ENCODE assay signal across 7 cellular contexts in the genomic region with DNA sequence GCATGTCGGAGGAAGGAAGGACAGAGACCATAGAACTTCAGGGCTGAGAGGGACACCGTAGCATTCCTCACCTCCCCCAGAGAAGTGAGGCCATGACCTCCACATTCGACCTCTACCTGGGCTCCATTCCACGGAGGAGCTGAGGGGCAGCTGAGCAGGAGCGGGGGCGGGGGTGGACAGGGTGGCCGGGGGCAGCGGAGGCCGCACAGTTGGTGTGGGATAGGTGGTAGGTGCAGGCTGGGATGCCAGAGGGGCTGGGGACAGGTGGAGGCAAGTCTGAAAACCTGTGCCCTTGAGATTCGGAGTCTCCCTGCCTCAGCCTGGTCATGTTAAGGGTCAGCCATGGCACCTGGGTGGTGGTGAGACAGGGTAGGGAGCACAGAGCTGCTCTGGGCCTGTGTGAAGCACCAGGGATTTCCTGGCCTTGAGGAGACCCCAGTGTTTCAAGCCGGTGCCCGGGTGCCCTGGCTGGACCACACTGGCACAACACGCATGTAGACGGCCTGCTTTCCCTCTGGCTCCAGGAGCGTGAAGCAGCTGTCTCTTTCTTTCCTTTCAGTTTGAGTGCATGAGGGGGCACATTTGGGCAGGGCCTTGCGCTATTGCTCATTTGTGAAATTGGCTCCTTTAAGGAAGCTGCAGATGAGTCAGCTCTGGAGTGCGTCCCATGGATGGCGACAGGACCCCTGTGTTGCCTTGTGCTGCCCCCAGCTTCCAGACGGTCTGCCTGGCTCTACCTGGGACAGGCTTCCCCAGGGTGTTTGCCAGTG.
DNase-seq lines count a peak whose midpoint lies in the region; ATAC-seq lines count a peak whose summit lies in the region.

No MANE protein-coding gene starts in this region.

- peaks cover 8% of the 10 kb centered on the region for H3K9me3 Mint-ChIP-seq in stimulated activated memory B cell treated with anti-CD40 and anti-IgM and Interleukin-4, amounts not matched to agents 10 μg/mL and 1 μg/mL and 100 μg/mL, for 72 hours

- no peak overlapping the region for H3K4me3 ChIP-seq in iPS-15b (ENCODE audit: low read depth, low read length)

- peaks cover 23% of the 10 kb centered on the region for H3K36me3 ChIP-seq in iPS-15b (ENCODE audit: control insufficient read depth, insufficient read depth, low read length)

- no peaks in the 10 kb centered on the region for H3K27me3 Mint-ChIP-seq in stimulated activated memory B cell treated with anti-CD40 and anti-IgM and Interleukin-4, amounts not matched to agents 10 μg/mL and 1 μg/mL and 100 μg/mL, for 72 hours

- peaks cover 45% of the 10 kb centered on the region for H3K36me3 Mint-ChIP-seq in stimulated activated memory B cell treated with anti-CD40 and anti-IgM and Interleukin-4, amounts not matched to agents 10 μg/mL and 1 μg/mL and 100 μg/mL, for 72 hours

- ATAC-seq in stimulated activated memory B cell treated with anti-CD40 and anti-IgM and Interleukin-4, amounts not matched to agents 10 μg/mL and 1 μg/mL and 100 μg/mL, for 72 hours = no peak
- no peak for ATAC-seq in GM21381 (IDR thresholded peaks at IDR 0.05; ENCODE audit: unreplicated experiment)

- DNase-seq in HCEC 1CT (peak; percentile 54), astrocyte of the hippocampus (ENCODE audit: low read depth, low spot score) (peak; percentile 80), NCI-H82 treated with DMSO at 0.1 percent for 48 hours (lab: John Stamatoyannopoulos, UW; ENCODE audit: unreplicated experiment) (no peak)
- no peak for DNase-seq in activated effector memory CD4-positive, alpha-beta T cell treated with anti-CD3 and anti-CD28 coated beads, Interleukin-2, amount 50 U/mL, for 16 hours

- H3K4me1 Mint-ChIP-seq in stimulated activated memory B cell treated with anti-CD40 and anti-IgM and Interleukin-4, amounts not matched to agents 10 μg/mL and 1 μg/mL and 100 μg/mL, for 72 hours = peaks cover 75% of the 10 kb centered on the region

- peak overlapping the region; percentile 89 for H3K27ac Mint-ChIP-seq in stimulated activated memory B cell treated with anti-CD40 and anti-IgM and Interleukin-4, amounts not matched to agents 10 μg/mL and 1 μg/mL and 100 μg/mL, for 72 hours

- H3K9ac ChIP-seq in iPS-15b (ENCODE audit: low read depth, low read length) = peak overlapping the region; percentile 41

- peaks cover 40% of the 10 kb centered on the region for H3K4me1 ChIP-seq in iPS-15b (ENCODE audit: control insufficient read depth, insufficient read depth, low read length)

- no peaks in the 10 kb centered on the region for H3K27me3 ChIP-seq in iPS-15b (ENCODE audit: control insufficient read depth, insufficient read depth, low read length)

- H3K4me3 Mint-ChIP-seq in stimulated activated memory B cell treated with anti-CD40 and anti-IgM and Interleukin-4, amounts not matched to agents 10 μg/mL and 1 μg/mL and 100 μg/mL, for 72 hours = no peak overlapping the region

- peaks cover 5% of the 10 kb centered on the region for H3K9me3 ChIP-seq in iPS-15b (ENCODE audit: control insufficient read depth, insufficient read depth, low read length)

Comparison
In these comparisons a context has a peak if more than half of its experiments do, and no peak if none do; other contexts are left out.
1. DNase-seq: peak in HCEC 1CT (single experiment) and astrocyte of the hippocampus (single experiment); none in NCI-H82 treated with DMSO at 0.1 percent for 48 hours (single experiment) and activated effector memory CD4-positive, alpha-beta T cell treated with anti-CD3 and anti-CD28 coated beads, Interleukin-2, amount 50 U/mL, for 16 hours (single experiment).